In genomic region chr2:96909651-96910050, GRCh38 we compare ENCODE assay signal across 25 cellular contexts. TPM values are rescaled to one million over a fixed set of nuclear protein-coding genes. Genes with fewer than 3 reads are reported as not detected.
DNase-seq lines count a peak whose midpoint lies in the region; ATAC-seq and TF ChIP-seq lines count a peak whose summit lies in the region.
"Had no signal": no experiment of that assay in that cellular context is flagged by ENCODE, and none has a peak within 500 bp of the region (broad histone marks: within the 10 kb centered on the region; RNA-seq: fewer than 3 reads in every experiment).

No MANE protein-coding gene starts in this region.

- no peaks in the 10 kb centered on the region for H3K36me3 ChIP-seq in heart right ventricle
- H3K36me3 ChIP-seq: lower lobe of right lung, neutrophil, vagina, WERI-Rb-1 had no signal

- H3K27me3 Mint-ChIP-seq in nephron (ENCODE audit: low read depth), result peaks cover 4% of the 10 kb centered on the region
- H3K27me3 Mint-ChIP-seq in activated naive CD4-positive, alpha-beta T cell treated with anti-CD3 and anti-CD28 coated beads, Interleukin-2, amount 10 ng/mL, durations not matched to agents 7 days and 5 days, result peaks cover 36% of the 10 kb centered on the region

- in situ Hi-C loops in GM13977 (cut with MboI; ENCODE audit: low pct_unique_long_range_greater_than_20kb, low sequenced_read_pairs, unreplicated experiment), result no loop called here

- ATAC-seq in Right ventricle myocardium inferior (peak; percentile 56), heart right ventricle (peak in 7 of 8 donors; percentile 4 to 54 (median 23))
- ATAC-seq: HCT116, lower lobe of right lung, mucosa of descending colon, psoas muscle had no signal

- no peak overlapping the region for H3K4me3 Mint-ChIP-seq in nephron
- H3K4me3 Mint-ChIP-seq in activated naive CD4-positive, alpha-beta T cell treated with anti-CD3 and anti-CD28 coated beads, Interleukin-2, amount 10 ng/mL, durations not matched to agents 7 days and 5 days, result no peak overlapping the region

- 23 to 38% methylated on average over 5 of the region's 5 CpGs for WGBS in heart right ventricle, 2 donors

- peak; percentile 71 for DNase-seq in Right ventricle myocardium inferior (ENCODE audit: missing footprints)
- no peak for DNase-seq in cardiac septum (ENCODE audit: low spot score)
- peak; percentile 51 to 60 for DNase-seq in heart right ventricle
- no peak for DNase-seq in DMS79 (lab: John Stamatoyannopoulos, UW)
- no peak for DNase-seq in activated naive CD4-positive, alpha-beta T cell treated with anti-CD3 and anti-CD28 coated beads, Interleukin-2, amount 10 ng/mL, durations not matched to agents 7 days and 5 days
- no peak for DNase-seq in GM13977 (ENCODE audit: low spot score)
- DNase-seq in effector CD4-positive, alpha-beta T cell, result no peak
- DNase-seq: activated naive CD4-positive, alpha-beta T cell treated with Interleukin-2 at 50 U/mL for 16 hours; AML-193; KBM-7; lower lobe of right lung; mucosa of descending colon; NCI-H1105 treated with DMSO at 0.1 percent for 48 hours; NCI-H2029; NCI-H526; psoas muscle; SHP77 treated with DMSO at 0.1 percent for 48 hours; stimulated activated naive CD4-positive, alpha-beta T cell treated with Interleukin-2 at 50 U/mL for 16 hours; SW 1271; T1000; WERI-Rb-1 had no signal

- CTCF ChIA-PET in activated naive CD4-positive, alpha-beta T cell treated with anti-CD3 and anti-CD28 coated beads, Interleukin-2, amount 10 ng/mL, durations not matched to agents 7 days and 5 days (lab: Charles Lee), result interaction anchor here (0.8 kb wide), 1 partner anchor 38 kb away, joined by 3 read pairs; no protein-coding TSS in a partner anchor

- TF ChIP-seq CTCF in heart right ventricle (IDR thresholded peaks at IDR 0.05) (no peak), nephron (IDR thresholded peaks at IDR 0.05; ENCODE audit: unreplicated experiment in 3 of 3) (no peak), GM13977 (IDR thresholded peaks at IDR 0.05; ENCODE audit: extremely low read depth, insufficient read depth, missing control alignments) (no peak)

- intact Hi-C loops in Right ventricle myocardium inferior (cut with DNase I) (loop anchor here (5.0 kb wide), 2 partner anchors 43 to 92 kb away; partner anchors contain the start of gene CNNM3), cardiac septum (cut with DNase I) (loop anchor here (5.0 kb wide), 2 partner anchors 43 to 272 kb away; partner anchors contain the start of gene KANSL3), heart right ventricle (cut with DNase I) (loop anchor here in 8 of 10 donors (2.0 to 5.0 kb wide), 6 partner anchors 37 to 45 kb away; partner anchors contain the start of gene SEMA4C (in 2 of the 8))

- H3K9me3 ChIP-seq in heart right ventricle, result no peaks in the 10 kb centered on the region
- H3K9me3 ChIP-seq: lower lobe of right lung, mucosa of descending colon, neutrophil, psoas muscle, vagina had no signal

- peaks cover 33 to 78% (median 70%) of the 10 kb centered on the region in 9 donors for H3K4me1 ChIP-seq in heart right ventricle

- H3K4me1 Mint-ChIP-seq in nephron, result peaks cover 63% of the 10 kb centered on the region
- peaks cover 44% of the 10 kb centered on the region for H3K4me1 Mint-ChIP-seq in activated naive CD4-positive, alpha-beta T cell treated with anti-CD3 and anti-CD28 coated beads, Interleukin-2, amount 10 ng/mL, durations not matched to agents 7 days and 5 days

- H3K4me3 ChIP-seq in heart right ventricle, result no peak overlapping the region
- H3K4me3 ChIP-seq: lower lobe of right lung, mucosa of descending colon, psoas muscle, vagina had no signal

- H3K27ac Mint-ChIP-seq in nephron, result peak overlapping the region; percentile 9 to 53 (median 17)
- H3K27ac Mint-ChIP-seq in activated naive CD4-positive, alpha-beta T cell treated with anti-CD3 and anti-CD28 coated beads, Interleukin-2, amount 10 ng/mL, durations not matched to agents 7 days and 5 days, result no peak overlapping the region

- H3K36me3 Mint-ChIP-seq in nephron (ENCODE audit: low read depth), result no peaks in the 10 kb centered on the region
- peaks cover 5% of the 10 kb centered on the region for H3K36me3 Mint-ChIP-seq in activated naive CD4-positive, alpha-beta T cell treated with anti-CD3 and anti-CD28 coated beads, Interleukin-2, amount 10 ng/mL, durations not matched to agents 7 days and 5 days

- H3K27ac ChIP-seq in heart right ventricle, result peak overlapping the region; percentile 10 to 98 (median 91)
- H3K27ac ChIP-seq: lower lobe of right lung, neutrophil, psoas muscle, vagina, WERI-Rb-1 had no signal

- no peaks in the 10 kb centered on the region for H3K9me3 Mint-ChIP-seq in nephron
- H3K9me3 Mint-ChIP-seq in activated naive CD4-positive, alpha-beta T cell treated with anti-CD3 and anti-CD28 coated beads, Interleukin-2, amount 10 ng/mL, durations not matched to agents 7 days and 5 days, result no peaks in the 10 kb centered on the region

- no peaks in the 10 kb centered on the region for H3K27me3 ChIP-seq in heart right ventricle
- H3K27me3 ChIP-seq: vagina had no signal

RNA-seq across cellular contexts. Expression of gene SEMA4C, which starts 39.8 kb away (rescaled TPM):
- total RNA-seq in Right ventricle myocardium inferior (22.7 TPM), cardiac septum (25.6 TPM), heart right ventricle (10 to 100 TPM; 16.2 to 43.8 (median 24.5) TPM)
- polyA plus RNA-seq in heart right ventricle, result 10 to 100 TPM; 14.1 to 18.0 TPM

RNA-seq across cellular contexts. Expression of gene ANKRD39, which starts 51.8 kb away (rescaled TPM):
- total RNA-seq in Right ventricle myocardium inferior (17.4 TPM), cardiac septum (15.2 TPM), heart right ventricle (10 to 100 TPM; 14.2 to 19.2 (median 15.9) TPM)
- 10 to 100 TPM; 18.7 to 26.5 TPM for polyA plus RNA-seq in heart right ventricle

Comparison
In these comparisons a context has a peak if more than half of its experiments do, and no peak if none do; other contexts are left out.
1. DNase-seq: peak in Right ventricle myocardium inferior (single experiment) and heart right ventricle (2 of 2); none in cardiac septum (single experiment), DMS79 (single experiment), activated naive CD4-positive, alpha-beta T cell treated with anti-CD3 and anti-CD28 coated beads, Interleukin-2, amount 10 ng/mL, durations not matched to agents 7 days and 5 days (single experiment), GM13977 (single experiment) and effector CD4-positive, alpha-beta T cell (single experiment).